In the genomic region with DNA sequence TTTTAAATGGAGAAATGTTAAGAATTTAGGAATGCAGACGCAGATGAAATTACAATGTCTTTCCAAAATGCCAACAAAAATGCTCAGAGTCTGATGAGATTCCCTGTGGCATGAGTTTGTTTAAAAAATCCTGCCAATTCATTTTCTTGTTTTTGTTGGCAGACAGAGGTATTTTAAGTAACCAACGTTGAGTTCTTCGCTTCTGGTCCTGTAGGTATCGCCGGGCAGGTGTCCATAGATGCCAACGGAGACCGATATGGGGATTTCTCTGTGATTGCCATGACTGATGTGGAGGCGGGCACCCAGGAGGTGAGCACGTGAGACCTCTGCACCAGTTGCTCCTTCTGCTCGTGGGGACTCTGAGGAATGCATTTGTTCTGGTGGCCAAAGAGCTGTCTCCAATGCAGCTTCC, we compare ENCODE assay signal across 26 cellular contexts.
DNase-seq lines count a peak whose midpoint lies in the region; ATAC-seq, FAIRE-seq and TF ChIP-seq lines count a peak whose summit lies in the region.
"Had no signal": no experiment of that assay in that cellular context is flagged by ENCODE, and none has a peak within 500 bp of the region (broad histone marks: within the 10 kb centered on the region; RNA-seq: fewer than 3 reads in every experiment).

No MANE protein-coding gene starts in this region.

- no peak overlapping the region for H3K9ac ChIP-seq in astrocyte (ENCODE audit: low read length)
- H3K9ac ChIP-seq: neural progenitor cell had no signal

- in situ Hi-C loops in gastrocnemius medialis (cut with MboI; ENCODE audit: low sequenced_read_pairs in 4 of 4), result no loop called here

- no peaks in the 10 kb centered on the region for H4K20me1 ChIP-seq in astrocyte (ENCODE audit: insufficient read depth, low read length)

- no peak for TF ChIP-seq CTCF in MCF 10A (IDR thresholded peaks at IDR 0.05; ENCODE audit: unreplicated experiment)
- no peak for TF ChIP-seq CTCF in breast epithelium (IDR thresholded peaks at IDR 0.05)
- TF ChIP-seq CTCF in astrocyte (IDR thresholded peaks at IDR 0.05; ENCODE audit: insufficient read depth, low read depth, low read length), result no peak
- TF ChIP-seq CTCF in A673 (conservative IDR thresholded peaks at IDR 0.05; ENCODE audit: low read depth, low read length), result no peak
- TF ChIP-seq CTCF in gastrocnemius medialis (IDR thresholded peaks at IDR 0.05 in 4 of 5, conservative IDR thresholded peaks at IDR 0.05 in 1 of 5), result no peak

- peak overlapping the region; percentile 31 for H3K4me3 Mint-ChIP-seq in MCF 10A (ENCODE audit: unreplicated experiment)
- H3K4me3 Mint-ChIP-seq in astrocyte (ENCODE audit: unreplicated experiment), result no peak overlapping the region
- H3K4me3 Mint-ChIP-seq: CD8-positive, alpha-beta T cell; neural progenitor cell; stimulated activated memory B cell treated with anti-CD40 and anti-IgM and Interleukin-4, amounts not matched to agents 10 μg/mL and 1 μg/mL and 100 μg/mL, for 72 hours had no signal

- DNase-seq in MCF 10A (ENCODE audit: unreplicated experiment) (peak; percentile 77), breast epithelium (ENCODE audit: low spot score in 2 of 2) (no peak), astrocyte (ENCODE audit: low read depth) (peak; percentile 72), myocyte (ENCODE audit: low read depth) (peak; percentile 30), aorta (no peak), A673 (ENCODE audit: low spot score) (no peak), gastrocnemius medialis (no peak)
- DNase-seq: activated CD4-positive, alpha-beta T cell treated with anti-CD3 and anti-CD28 coated beads for 4 hours; activated T-cell treated with anti-CD3 and anti-CD28 coated beads for 4 hours; CD8-positive, alpha-beta T cell; heart right ventricle; KBM-7; mammary epithelial cell; NCI-H1417 treated with DMSO at 0.1 percent for 48 hours; NCI-H2081 treated with DMSO at 0.1 percent for 48 hours; OCI-M1; right cardiac atrium; stimulated activated CD4-positive, alpha-beta T cell treated with anti-CD3 and anti-CD28 coated beads, Interleukin-4, amount 100 ng/mL, for 4 hours had no signal

- CTCF ChIA-PET in MCF 10A (lab: Yijun Ruan, JAX) (no interaction called here), A673 (lab: Charles Lee) (no interaction called here)

- H3K36me3 ChIP-seq in breast epithelium (no peaks in the 10 kb centered on the region), astrocyte (ENCODE audit: insufficient read depth, low read length) (no peaks in the 10 kb centered on the region), aorta (ENCODE audit: control insufficient read depth in 1 of 2, insufficient read depth in 2 of 2, low read length in 1 of 2) (no peaks in the 10 kb centered on the region), A673 (ENCODE audit: insufficient read depth, low read length, poor library complexity, severe bottlenecking) (no peaks in the 10 kb centered on the region), gastrocnemius medialis (no peaks in the 10 kb centered on the region)
- H3K36me3 ChIP-seq: HAP-1, neural progenitor cell, vagina had no signal

- H3K4me2 ChIP-seq in astrocyte (ENCODE audit: low read length), result no peak overlapping the region
- H3K4me2 ChIP-seq: neural progenitor cell had no signal

- H3K27me3 ChIP-seq in breast epithelium, result peaks cover 0 to 12% of the 10 kb centered on the region in 2 donors
- no peaks in the 10 kb centered on the region for H3K27me3 ChIP-seq in astrocyte (ENCODE audit: insufficient read depth, low read length)
- no peaks in the 10 kb centered on the region for H3K27me3 ChIP-seq in aorta (ENCODE audit: control insufficient read depth in 1 of 2, insufficient read depth in 2 of 2, low read length in 1 of 2)
- no peaks in the 10 kb centered on the region for H3K27me3 ChIP-seq in A673 (replicated peaks; ENCODE audit: insufficient read depth, low read depth, low read length, poor library complexity)
- H3K27me3 ChIP-seq in gastrocnemius medialis, result no peaks in the 10 kb centered on the region
- H3K27me3 ChIP-seq: heart right ventricle, neural progenitor cell, vagina had no signal

- H2AFZ ChIP-seq in astrocyte (ENCODE audit: low read depth, low read length), result no peak overlapping the region
- H2AFZ ChIP-seq: neural progenitor cell had no signal

- no peak overlapping the region for H3K27ac ChIP-seq in breast epithelium
- no peak overlapping the region for H3K27ac ChIP-seq in astrocyte (ENCODE audit: low read depth, low read length)
- peak overlapping the region; percentile 33 to 37 for H3K27ac ChIP-seq in aorta (ENCODE audit: low read depth in 1 of 2, low read length in 2 of 2)
- no peak overlapping the region for H3K27ac ChIP-seq in A673 (ENCODE audit: low read depth, low read length, poor library complexity, severe bottlenecking)
- no peak overlapping the region for H3K27ac ChIP-seq in gastrocnemius medialis
- H3K27ac ChIP-seq: 22Rv1, heart right ventricle, neural progenitor cell, vagina had no signal

- H3K27me3 Mint-ChIP-seq in MCF 10A (ENCODE audit: insufficient read depth, unreplicated experiment) (no peaks in the 10 kb centered on the region), astrocyte (ENCODE audit: low read depth, unreplicated experiment) (peaks cover 11% of the 10 kb centered on the region)
- H3K27me3 Mint-ChIP-seq: stimulated activated memory B cell treated with anti-CD40 and anti-IgM and Interleukin-4, amounts not matched to agents 10 μg/mL and 1 μg/mL and 100 μg/mL, for 72 hours had no signal

- H3K4me1 Mint-ChIP-seq in MCF 10A (ENCODE audit: insufficient read depth, unreplicated experiment) (peaks cover 21% of the 10 kb centered on the region), astrocyte (ENCODE audit: low read depth, unreplicated experiment) (peaks cover 1% of the 10 kb centered on the region)
- H3K4me1 Mint-ChIP-seq: stimulated activated memory B cell treated with anti-CD40 and anti-IgM and Interleukin-4, amounts not matched to agents 10 μg/mL and 1 μg/mL and 100 μg/mL, for 72 hours had no signal

- no peak for TF ChIP-seq POLR2A in breast epithelium (IDR thresholded peaks at IDR 0.05)
- TF ChIP-seq POLR2A in gastrocnemius medialis (IDR thresholded peaks at IDR 0.05), result no peak

- no TSS peak for BruUV-seq in MCF 10A (replicated peaks; lab: Mats Ljungman, UMichigan)
- BruUV-seq in A673 (replicated peaks; lab: Mats Ljungman, UMichigan), result no TSS peak

- no peak for FAIRE-seq in astrocyte (lab: Jason Lieb, UNC)
- FAIRE-seq: G401.6 had no signal

- ATAC-seq in aorta (ENCODE audit: low FRiP score) (no peak), GM21786 (IDR thresholded peaks at IDR 0.05; ENCODE audit: unreplicated experiment) (no peak), gastrocnemius medialis (no peak)
- ATAC-seq: activated naive CD4-positive, alpha-beta T cell treated with anti-CD3 and anti-CD28 coated beads, Interleukin-2, amount 50 U/mL, for 72 hours; CD8-positive, alpha-beta T cell; stimulated activated memory B cell treated with anti-CD40 and anti-IgM and Interleukin-4, amounts not matched to agents 10 μg/mL and 1 μg/mL and 100 μg/mL, for 72 hours had no signal

- POLR2A ChIA-PET in MCF 10A (lab: Yijun Ruan, JAX), result no interaction called here
- POLR2A ChIA-PET in A673 (lab: Charles Lee; ENCODE audit: low non-redundant PET), result no interaction called here

- H3K9me3 ChIP-seq in breast epithelium, result no peaks in the 10 kb centered on the region
- H3K9me3 ChIP-seq in astrocyte (ENCODE audit: insufficient read depth, low read depth, low read length), result no peaks in the 10 kb centered on the region
- no peaks in the 10 kb centered on the region for H3K9me3 ChIP-seq in aorta (ENCODE audit: control insufficient read depth, low read length)
- no peaks in the 10 kb centered on the region for H3K9me3 ChIP-seq in A673 (ENCODE audit: low read depth, low read length, poor library complexity, severe bottlenecking)
- H3K9me3 ChIP-seq in gastrocnemius medialis, result no peaks in the 10 kb centered on the region
- H3K9me3 ChIP-seq: HAP-1, heart right ventricle, vagina had no signal

- H3K36me3 Mint-ChIP-seq in MCF 10A (ENCODE audit: insufficient read depth, unreplicated experiment) (no peaks in the 10 kb centered on the region), astrocyte (ENCODE audit: low read depth, unreplicated experiment) (no peaks in the 10 kb centered on the region)
- H3K36me3 Mint-ChIP-seq: activated naive CD4-positive, alpha-beta T cell treated with anti-CD3 and anti-CD28 coated beads, Interleukin-2, amount 50 U/mL, for 72 hours; CD8-positive, alpha-beta T cell; neural progenitor cell; stimulated activated memory B cell treated with anti-CD40 and anti-IgM and Interleukin-4, amounts not matched to agents 10 μg/mL and 1 μg/mL and 100 μg/mL, for 72 hours had no signal

- H3K9me3 Mint-ChIP-seq in MCF 10A (ENCODE audit: unreplicated experiment) (no peaks in the 10 kb centered on the region), astrocyte (ENCODE audit: unreplicated experiment) (peaks cover 11% of the 10 kb centered on the region)
- H3K9me3 Mint-ChIP-seq: CD8-positive, alpha-beta T cell; neural progenitor cell; stimulated activated memory B cell treated with anti-CD40 and anti-IgM and Interleukin-4, amounts not matched to agents 10 μg/mL and 1 μg/mL and 100 μg/mL, for 72 hours had no signal

- no peaks in the 10 kb centered on the region for H3K4me1 ChIP-seq in breast epithelium
- H3K4me1 ChIP-seq in astrocyte (ENCODE audit: insufficient read depth, low read length), result peaks cover 8% of the 10 kb centered on the region
- H3K4me1 ChIP-seq in aorta (ENCODE audit: control insufficient read depth in 1 of 2, insufficient read depth in 2 of 2, low read length in 2 of 2), result peaks cover 3 to 8% of the 10 kb centered on the region in 2 donors
- H3K4me1 ChIP-seq in A673 (ENCODE audit: insufficient read depth, low read length, poor library complexity, severe bottlenecking), result no peaks in the 10 kb centered on the region
- no peaks in the 10 kb centered on the region for H3K4me1 ChIP-seq in gastrocnemius medialis
- H3K4me1 ChIP-seq: HAP-1, neural progenitor cell, vagina had no signal

- no peaks in the 10 kb centered on the region for H3K79me2 ChIP-seq in astrocyte (ENCODE audit: insufficient read depth, low read length)

- intact Hi-C loops in MCF 10A (cut with micrococcal nuclease), result no loop called here
- intact Hi-C loops in breast epithelium (cut with DNase I; ENCODE audit: low total_unique reads), result no loop called here
- intact Hi-C loops in aorta (cut with DNase I), result no loop called here
- intact Hi-C loops in A673 (cut with micrococcal nuclease; ENCODE audit: unreplicated experiment), result no loop called here
- intact Hi-C loops in gastrocnemius medialis (cut with DNase I; ENCODE audit: low total_unique reads), result no loop called here

- WGBS in aorta, 2 donors, result 2 to 5% methylated on average over 10 of the region's 10 CpGs

- H3K4me3 ChIP-seq in breast epithelium (no peak overlapping the region), astrocyte (ENCODE audit: insufficient read depth, low read depth, low read length) (no peak overlapping the region), aorta (ENCODE audit: low read length in 2 of 2) (no peak overlapping the region), A673 (ENCODE audit: low read depth, low read length, poor library complexity, severe bottlenecking) (no peak overlapping the region), gastrocnemius medialis (no peak overlapping the region)
- H3K4me3 ChIP-seq: HAP-1, heart right ventricle, neural progenitor cell, vagina had no signal

- H3K27ac Mint-ChIP-seq in MCF 10A (ENCODE audit: low read depth, unreplicated experiment), result no peak overlapping the region
- no peak overlapping the region for H3K27ac Mint-ChIP-seq in astrocyte (ENCODE audit: unreplicated experiment)
- H3K27ac Mint-ChIP-seq: activated naive CD4-positive, alpha-beta T cell treated with anti-CD3 and anti-CD28 coated beads, Interleukin-2, amount 50 U/mL, for 72 hours; CD8-positive, alpha-beta T cell; neural progenitor cell; stimulated activated memory B cell treated with anti-CD40 and anti-IgM and Interleukin-4, amounts not matched to agents 10 μg/mL and 1 μg/mL and 100 μg/mL, for 72 hours had no signal

Comparison
In these comparisons a context has a peak if more than half of its experiments do, and no peak if none do; other contexts are left out.
1. DNase-seq: peak in MCF 10A (single experiment), astrocyte (single experiment) and myocyte (single experiment); none in breast epithelium (0 of 2), aorta (0 of 2), A673 (single experiment) and gastrocnemius medialis (0 of 2).
2. H3K27ac ChIP-seq: peak in aorta (2 of 2); none in breast epithelium (0 of 2), astrocyte (single experiment), A673 (single experiment) and gastrocnemius medialis (0 of 4).